8 cellular contexts compared by ENCODE assay signal in the genomic region with DNA sequence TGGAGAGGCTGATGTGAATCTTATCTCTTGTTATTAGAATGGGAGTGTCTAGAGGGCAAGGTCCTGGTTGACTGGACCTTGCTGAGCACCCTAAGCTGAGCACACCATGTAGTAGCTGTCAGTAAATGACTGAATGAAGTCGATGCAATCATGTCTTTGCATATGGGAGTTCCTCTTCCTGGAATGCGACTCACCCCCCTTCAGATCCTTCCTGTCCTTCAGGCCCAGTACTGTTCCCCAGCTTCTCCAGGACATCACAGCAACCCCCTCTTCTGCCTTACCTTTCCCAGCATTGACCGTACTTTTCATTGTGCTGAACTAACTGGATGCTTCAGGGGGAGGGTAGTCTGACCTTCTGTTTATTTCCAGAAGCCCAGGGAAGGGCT. TPM values are rescaled to one million over a fixed set of nuclear protein-coding genes. Genes with fewer than 3 reads are reported as not detected.
A peak's percentile ranks its signal among the peaks of the same experiment; 100 is the strongest.
DNase-seq lines count a peak whose midpoint lies in the region; ATAC-seq and TF ChIP-seq lines count a peak whose summit lies in the region.

No MANE protein-coding gene starts in this region.

- H3K4me3 Mint-ChIP-seq in stimulated activated naive CD8-positive, alpha-beta T cell treated with anti-CD3 and anti-CD28 coated beads, Interleukin-15, Interleukin-2, amounts not matched to agents 100 ng/mL and 50 ng/mL, for 24 hours, result peak overlapping the region; percentile 89

- peaks cover 92% of the 10 kb centered on the region for H3K36me3 Mint-ChIP-seq in stimulated activated naive CD8-positive, alpha-beta T cell treated with anti-CD3 and anti-CD28 coated beads, Interleukin-15, Interleukin-2, amounts not matched to agents 100 ng/mL and 50 ng/mL, for 24 hours (ENCODE audit: low read depth)

- WGBS in right lobe of liver (ENCODE audit: insufficient coverage, low coverage, low lambda C conversion rate, missing lambda C conversion rate), result 40% methylated on average over 3 of the region's 3 CpGs

- H3K27me3 ChIP-seq in right lobe of liver, result no peaks in the 10 kb centered on the region

- intact Hi-C loops in right lobe of liver (cut with DNase I), result no loop called here

- no peak overlapping the region for H3K27ac ChIP-seq in right lobe of liver

- no peak for DNase-seq in stimulated activated naive CD8-positive, alpha-beta T cell treated with anti-CD3 and anti-CD28 coated beads, Interleukin-15, Interleukin-2, amounts not matched to agents 100 U/mL and 50 U/mL, for 24 hours
- DNase-seq in amniotic epithelial cell (ENCODE audit: low read depth) (peak; percentile 31), right lobe of liver (no peak), middle frontal gyrus (ENCODE audit: extremely low spot score, low spot score) (no peak), KG1 (lab: John Stamatoyannopoulos, UW) (no peak)

- no peak for TF ChIP-seq CTCF in right lobe of liver (IDR thresholded peaks at IDR 0.05)

- no peaks in the 10 kb centered on the region for H3K9me3 ChIP-seq in right lobe of liver

- peaks cover 91% of the 10 kb centered on the region for H3K4me1 Mint-ChIP-seq in stimulated activated naive CD8-positive, alpha-beta T cell treated with anti-CD3 and anti-CD28 coated beads, Interleukin-15, Interleukin-2, amounts not matched to agents 100 ng/mL and 50 ng/mL, for 24 hours (ENCODE audit: low read depth)

- H3K4me3 ChIP-seq in right lobe of liver, result no peak overlapping the region

- H3K9me3 Mint-ChIP-seq in stimulated activated naive CD8-positive, alpha-beta T cell treated with anti-CD3 and anti-CD28 coated beads, Interleukin-15, Interleukin-2, amounts not matched to agents 100 ng/mL and 50 ng/mL, for 24 hours, result no peaks in the 10 kb centered on the region

- peaks cover 0 to 3% (median 1%) of the 10 kb centered on the region in 4 donors for H3K36me3 ChIP-seq in right lobe of liver

- peak overlapping the region; percentile 96 for H3K27ac Mint-ChIP-seq in stimulated activated naive CD8-positive, alpha-beta T cell treated with anti-CD3 and anti-CD28 coated beads, Interleukin-15, Interleukin-2, amounts not matched to agents 100 ng/mL and 50 ng/mL, for 24 hours

- TF ChIP-seq POLR2A in right lobe of liver (IDR thresholded peaks at IDR 0.05), result no peak

- peaks cover 0 to 15% (median 0%) of the 10 kb centered on the region in 4 donors for H3K4me1 ChIP-seq in right lobe of liver

- no peak for ATAC-seq in stimulated activated naive CD8-positive, alpha-beta T cell treated with anti-CD3 and anti-CD28 coated beads, Interleukin-15, Interleukin-2, amounts not matched to agents 100 U/mL and 50 U/mL, for 24 hours
- ATAC-seq in right lobe of liver, result peak in 3 of 4 donors; percentile 7 to 12 (median 12)
- no peak for ATAC-seq in HG03432 (IDR thresholded peaks at IDR 0.05; ENCODE audit: unreplicated experiment)
- ATAC-seq in GM18861 (IDR thresholded peaks at IDR 0.05; ENCODE audit: unreplicated experiment), result no peak

- no peaks in the 10 kb centered on the region for H3K27me3 Mint-ChIP-seq in stimulated activated naive CD8-positive, alpha-beta T cell treated with anti-CD3 and anti-CD28 coated beads, Interleukin-15, Interleukin-2, amounts not matched to agents 100 ng/mL and 50 ng/mL, for 24 hours

RNA-seq across cellular contexts. Expression of a gene that starts 5.7 kb away (rescaled TPM):
- 10 to 100 TPM; 13.9 to 31.5 (median 22.0) TPM for total RNA-seq in right lobe of liver

RNA-seq across cellular contexts. Expression of a gene that starts 20.4 kb away (rescaled TPM):
- total RNA-seq in right lobe of liver, result 10 to 100 TPM; 36.4 to 48.0 (median 40.5) TPM

RNA-seq across cellular contexts. Expression of a gene that starts 26.7 kb away (rescaled TPM):
- 10 to 100 TPM; 14.8 to 26.8 (median 17.9) TPM for total RNA-seq in right lobe of liver

RNA-seq across cellular contexts. Expression of a gene that starts 37.7 kb away (rescaled TPM):
- total RNA-seq in right lobe of liver, result 10 to 100 TPM; 29.7 to 69.0 (median 34.3) TPM

Comparison
In these comparisons a context has a peak if more than half of its experiments do, and no peak if none do; other contexts are left out.
1. ATAC-seq: peak in right lobe of liver (3 of 4); none in stimulated activated naive CD8-positive, alpha-beta T cell treated with anti-CD3 and anti-CD28 coated beads, Interleukin-15, Interleukin-2, amounts not matched to agents 100 U/mL and 50 U/mL, for 24 hours (single experiment), HG03432 (single experiment) and GM18861 (single experiment).